16 cellular contexts compared by ENCODE assay signal in the genomic region with DNA sequence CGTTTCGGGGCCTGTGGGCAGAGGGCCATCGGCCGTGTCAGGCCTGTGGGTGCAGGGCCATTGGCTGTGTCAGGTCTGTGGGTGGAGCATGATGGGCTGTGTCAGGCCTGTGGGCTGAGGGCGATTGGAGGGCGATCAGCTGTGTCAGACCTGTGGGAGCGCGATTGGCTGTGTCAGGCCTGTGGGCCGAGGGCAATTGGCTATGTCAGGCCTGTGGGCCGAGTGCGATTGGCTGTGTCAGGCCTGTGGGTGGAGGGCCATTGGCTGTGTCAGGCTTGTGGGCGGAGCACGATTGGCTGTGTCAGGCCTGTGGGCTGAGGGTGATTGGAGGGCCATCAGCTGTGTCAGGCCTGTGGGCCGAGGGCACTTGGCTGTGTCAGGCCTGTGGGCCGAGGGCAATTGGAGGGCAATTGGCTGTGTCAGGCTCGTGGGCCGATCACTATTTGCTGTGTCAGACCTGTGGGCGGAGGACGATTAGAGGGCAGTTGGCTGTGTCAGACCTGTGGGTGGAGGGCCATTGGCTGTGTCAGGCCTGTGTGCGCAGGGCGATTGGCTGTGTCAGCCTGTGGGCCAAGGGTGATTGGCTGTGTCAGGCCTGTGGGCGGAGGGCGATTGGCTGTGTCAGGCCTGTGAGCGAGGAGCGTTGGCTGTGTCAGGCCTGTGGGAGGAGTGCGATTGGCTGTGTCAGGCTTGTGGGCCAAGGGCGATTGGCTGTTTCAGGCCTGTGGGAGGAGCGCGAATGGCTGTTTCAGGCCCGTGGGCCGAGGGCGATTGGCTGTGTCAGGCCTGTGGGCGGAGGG. TPM values are rescaled to one million over a fixed set of nuclear protein-coding genes. Genes with fewer than 3 reads are reported as not detected.
A peak's percentile ranks its signal among the peaks of the same experiment; 100 is the strongest.
DNase-seq lines count a peak whose midpoint lies in the region; ATAC-seq and TF ChIP-seq lines count a peak whose summit lies in the region.
"Had no signal": no experiment of that assay in that cellular context is flagged by ENCODE, and none has a peak within 500 bp of the region (broad histone marks: within the 10 kb centered on the region; RNA-seq: fewer than 3 reads in every experiment).

No MANE protein-coding gene starts in this region.

- ATAC-seq in activated CD4-positive, alpha-beta T cell treated with anti-CD3 and anti-CD28 coated beads for 36 hours: peak; percentile 23
- peak; percentile 19 for ATAC-seq in activated CD8-positive, alpha-beta T cell treated with anti-CD3 and anti-CD28 coated beads, Interleukin-2, amount 10 ng/mL, durations not matched to agents 7 days and 5 days
- ATAC-seq in stimulated activated naive B cell treated with anti-CD40 and anti-IgM and Interleukin-4, amounts not matched to agents 10 μg/mL and 1 μg/mL and 100 μg/mL, for 72 hours (replicated peaks): no peak
- no peak for ATAC-seq in HG03342 (IDR thresholded peaks at IDR 0.05; ENCODE audit: unreplicated experiment)

- H3K36me3 ChIP-seq in left ventricle myocardium inferior: peaks cover 54% of the 10 kb centered on the region

- H3K4me3 Mint-ChIP-seq in activated CD4-positive, alpha-beta T cell treated with anti-CD3 and anti-CD28 coated beads for 36 hours: no peak overlapping the region
- H3K4me3 Mint-ChIP-seq in activated CD8-positive, alpha-beta T cell treated with anti-CD3 and anti-CD28 coated beads, Interleukin-2, amount 10 ng/mL, durations not matched to agents 7 days and 5 days: no peak overlapping the region
- no peak overlapping the region for H3K4me3 Mint-ChIP-seq in stimulated activated naive B cell treated with anti-CD40 and anti-IgM and Interleukin-4, amounts not matched to agents 10 μg/mL and 1 μg/mL and 100 μg/mL, for 72 hours
- H3K4me3 Mint-ChIP-seq: activated CD4-positive, alpha-beta memory T cell treated with anti-CD3 and anti-CD28 coated beads, Interleukin-2, amount 10 ng/mL, durations not matched to agents 7 days and 5 days; CD8-positive, alpha-beta memory T cell had no signal

- intact Hi-C loops in activated CD4-positive, alpha-beta T cell treated with anti-CD3 and anti-CD28 coated beads for 36 hours (cut with DNase I, micrococcal nuclease): no loop called here
- intact Hi-C loops in left ventricle myocardium inferior (cut with micrococcal nuclease): no loop called here

- CTCF ChIA-PET in activated CD4-positive, alpha-beta T cell treated with anti-CD3 and anti-CD28 coated beads for 36 hours (lab: Charles Lee): no interaction called here
- CTCF ChIA-PET in activated CD8-positive, alpha-beta T cell treated with anti-CD3 and anti-CD28 coated beads, Interleukin-2, amount 10 ng/mL, durations not matched to agents 7 days and 5 days (lab: Charles Lee): no interaction called here

- peak overlapping the region; percentile 69 for H3K27ac ChIP-seq in left ventricle myocardium inferior (replicated peaks)
- H3K27ac ChIP-seq: HL-60, stomach had no signal

- H3K27me3 Mint-ChIP-seq in activated CD4-positive, alpha-beta T cell treated with anti-CD3 and anti-CD28 coated beads for 36 hours: no peaks in the 10 kb centered on the region
- no peaks in the 10 kb centered on the region for H3K27me3 Mint-ChIP-seq in activated CD8-positive, alpha-beta T cell treated with anti-CD3 and anti-CD28 coated beads, Interleukin-2, amount 10 ng/mL, durations not matched to agents 7 days and 5 days (ENCODE audit: low read depth)
- H3K27me3 Mint-ChIP-seq in stimulated activated naive B cell treated with anti-CD40 and anti-IgM and Interleukin-4, amounts not matched to agents 10 μg/mL and 1 μg/mL and 100 μg/mL, for 72 hours: no peaks in the 10 kb centered on the region
- H3K27me3 Mint-ChIP-seq: activated CD4-positive, alpha-beta memory T cell treated with anti-CD3 and anti-CD28 coated beads, Interleukin-2, amount 10 ng/mL, durations not matched to agents 7 days and 5 days; CD8-positive, alpha-beta memory T cell; naive B cell had no signal

- no peaks in the 10 kb centered on the region for H3K9me3 ChIP-seq in left ventricle myocardium inferior (replicated peaks)
- H3K9me3 ChIP-seq: stomach had no signal

- H3K4me1 ChIP-seq in left ventricle myocardium inferior: peaks cover 14% of the 10 kb centered on the region
- H3K4me1 ChIP-seq: stomach had no signal

- no peak for TF ChIP-seq CTCF in left ventricle myocardium inferior (IDR thresholded peaks at IDR 0.05; ENCODE audit: borderline replicate concordance)

- peaks cover 23% of the 10 kb centered on the region for H3K36me3 Mint-ChIP-seq in activated CD4-positive, alpha-beta T cell treated with anti-CD3 and anti-CD28 coated beads for 36 hours (ENCODE audit: low read depth)
- peaks cover 14% of the 10 kb centered on the region for H3K36me3 Mint-ChIP-seq in activated CD8-positive, alpha-beta T cell treated with anti-CD3 and anti-CD28 coated beads, Interleukin-2, amount 10 ng/mL, durations not matched to agents 7 days and 5 days (ENCODE audit: low read depth)
- peaks cover 36 to 42% of the 10 kb centered on the region in 2 donors for H3K36me3 Mint-ChIP-seq in stimulated activated naive B cell treated with anti-CD40 and anti-IgM and Interleukin-4, amounts not matched to agents 10 μg/mL and 1 μg/mL and 100 μg/mL, for 72 hours

- no peak for DNase-seq in activated CD4-positive, alpha-beta T cell treated with anti-CD3 and anti-CD28 coated beads for 36 hours
- no peak for DNase-seq in activated CD4-positive, alpha-beta T cell treated with anti-CD3 and anti-CD28 coated beads for 48 hours
- no peak for DNase-seq in activated CD8-positive, alpha-beta T cell treated with anti-CD3 and anti-CD28 coated beads, Interleukin-2, amount 10 ng/mL, durations not matched to agents 7 days and 5 days
- no peak for DNase-seq in left ventricle myocardium inferior
- no peak for DNase-seq in stimulated activated naive B cell treated with anti-CD40 and anti-IgM and Interleukin-4, amounts not matched to agents 10 μg/mL and 1 μg/mL and 100 μg/mL, for 72 hours
- DNase-seq in NCI-H187 treated with DMSO at 0.1 percent for 48 hours (lab: John Stamatoyannopoulos, UW): no peak
- DNase-seq in kidney glomerular epithelial cell (lab: John Stamatoyannopoulos, UW): no peak
- DNase-seq: activated CD4-positive, alpha-beta memory T cell treated with anti-CD3 and anti-CD28 coated beads, Interleukin-2, amount 10 ng/mL, durations not matched to agents 7 days and 5 days; activated gamma-delta T cell; CD8-positive, alpha-beta memory T cell; naive B cell; NCI-H2029 treated with DMSO at 0.1 percent for 48 hours; SIG-M5; stomach had no signal

- no peak overlapping the region for H3K27ac Mint-ChIP-seq in activated CD4-positive, alpha-beta T cell treated with anti-CD3 and anti-CD28 coated beads for 36 hours
- peak overlapping the region; percentile 20 for H3K27ac Mint-ChIP-seq in activated CD8-positive, alpha-beta T cell treated with anti-CD3 and anti-CD28 coated beads, Interleukin-2, amount 10 ng/mL, durations not matched to agents 7 days and 5 days
- peak overlapping the region; percentile 72 for H3K27ac Mint-ChIP-seq in stimulated activated naive B cell treated with anti-CD40 and anti-IgM and Interleukin-4, amounts not matched to agents 10 μg/mL and 1 μg/mL and 100 μg/mL, for 72 hours
- H3K27ac Mint-ChIP-seq: activated CD4-positive, alpha-beta memory T cell treated with anti-CD3 and anti-CD28 coated beads, Interleukin-2, amount 10 ng/mL, durations not matched to agents 7 days and 5 days had no signal

- POLR2A ChIA-PET in activated CD4-positive, alpha-beta T cell treated with anti-CD3 and anti-CD28 coated beads for 36 hours (lab: Charles Lee): no interaction called here
- POLR2A ChIA-PET in activated CD8-positive, alpha-beta T cell treated with anti-CD3 and anti-CD28 coated beads, Interleukin-2, amount 10 ng/mL, durations not matched to agents 7 days and 5 days (lab: Charles Lee): no interaction called here

- no peaks in the 10 kb centered on the region for H3K4me1 Mint-ChIP-seq in activated CD4-positive, alpha-beta T cell treated with anti-CD3 and anti-CD28 coated beads for 36 hours
- H3K4me1 Mint-ChIP-seq in activated CD8-positive, alpha-beta T cell treated with anti-CD3 and anti-CD28 coated beads, Interleukin-2, amount 10 ng/mL, durations not matched to agents 7 days and 5 days (ENCODE audit: low read depth): peaks cover 3% of the 10 kb centered on the region
- H3K4me1 Mint-ChIP-seq in stimulated activated naive B cell treated with anti-CD40 and anti-IgM and Interleukin-4, amounts not matched to agents 10 μg/mL and 1 μg/mL and 100 μg/mL, for 72 hours: peaks cover 4 to 9% of the 10 kb centered on the region in 2 donors
- H3K4me1 Mint-ChIP-seq: activated CD4-positive, alpha-beta memory T cell treated with anti-CD3 and anti-CD28 coated beads, Interleukin-2, amount 10 ng/mL, durations not matched to agents 7 days and 5 days had no signal

- H3K9me3 Mint-ChIP-seq in activated CD4-positive, alpha-beta T cell treated with anti-CD3 and anti-CD28 coated beads for 36 hours (ENCODE audit: low read depth): no peaks in the 10 kb centered on the region
- H3K9me3 Mint-ChIP-seq in activated CD8-positive, alpha-beta T cell treated with anti-CD3 and anti-CD28 coated beads, Interleukin-2, amount 10 ng/mL, durations not matched to agents 7 days and 5 days (ENCODE audit: insufficient read depth): no peaks in the 10 kb centered on the region
- H3K9me3 Mint-ChIP-seq in stimulated activated naive B cell treated with anti-CD40 and anti-IgM and Interleukin-4, amounts not matched to agents 10 μg/mL and 1 μg/mL and 100 μg/mL, for 72 hours: peaks cover 12 to 13% of the 10 kb centered on the region in 2 donors
- H3K9me3 Mint-ChIP-seq: activated CD4-positive, alpha-beta memory T cell treated with anti-CD3 and anti-CD28 coated beads, Interleukin-2, amount 10 ng/mL, durations not matched to agents 7 days and 5 days; CD8-positive, alpha-beta memory T cell had no signal

- H3K27me3 ChIP-seq in left ventricle myocardium inferior (ENCODE audit: low read depth): no peaks in the 10 kb centered on the region
- H3K27me3 ChIP-seq: stomach had no signal

- H3K4me3 ChIP-seq in left ventricle myocardium inferior: no peak overlapping the region
- H3K4me3 ChIP-seq: stomach had no signal

RNA-seq across cellular contexts. Expression of gene DYNC2I1, which starts 54.1 kb away (rescaled TPM):
- 10 to 100 TPM; 14.0 to 15.2 TPM for total RNA-seq in activated CD4-positive, alpha-beta T cell treated with anti-CD3 and anti-CD28 coated beads for 36 hours
- total RNA-seq in activated CD8-positive, alpha-beta T cell treated with anti-CD3 and anti-CD28 coated beads, Interleukin-2, amount 10 ng/mL, durations not matched to agents 7 days and 5 days: 10 to 100 TPM; 17.4 to 18.9 TPM
- 31.1 TPM for total RNA-seq in left ventricle myocardium inferior

Comparison
In these comparisons a context has a peak if more than half of its experiments do, and no peak if none do; other contexts are left out.
1. ATAC-seq: peak in activated CD4-positive, alpha-beta T cell treated with anti-CD3 and anti-CD28 coated beads for 36 hours (single experiment) and activated CD8-positive, alpha-beta T cell treated with anti-CD3 and anti-CD28 coated beads, Interleukin-2, amount 10 ng/mL, durations not matched to agents 7 days and 5 days (single experiment); none in stimulated activated naive B cell treated with anti-CD40 and anti-IgM and Interleukin-4, amounts not matched to agents 10 μg/mL and 1 μg/mL and 100 μg/mL, for 72 hours (0 of 2) and HG03342 (single experiment).